ENCODE assay signal across 10 cellular contexts in the genomic region with DNA sequence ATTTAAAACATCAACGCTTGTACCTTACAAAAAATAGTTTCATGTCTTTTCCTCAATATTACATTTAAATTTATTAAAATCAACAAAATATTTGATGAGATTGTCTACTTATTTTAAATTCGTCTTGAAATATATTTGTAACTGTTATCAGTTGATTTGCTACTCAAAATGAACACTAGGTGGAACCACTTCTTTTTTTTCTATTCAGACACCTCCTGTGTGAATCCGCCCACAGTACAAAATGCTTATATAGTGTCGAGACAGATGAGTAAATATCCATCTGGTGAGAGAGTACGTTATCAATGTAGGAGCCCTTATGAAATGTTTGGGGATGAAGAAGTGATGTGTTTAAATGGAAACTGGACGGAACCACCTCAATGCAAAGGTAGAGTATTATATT. TPM values are rescaled to one million over a fixed set of nuclear protein-coding genes. Genes with fewer than 3 reads are reported as not detected.
DNase-seq lines count a peak whose midpoint lies in the region; ATAC-seq, FAIRE-seq and TF ChIP-seq lines count a peak whose summit lies in the region.
"Not testable (repeated sequence)": the region's sequence is repeated elsewhere in the genome, so short reads cannot be mapped to it uniquely, and the experiment has no call there.
"Had no signal": no experiment of that assay in that cellular context is flagged by ENCODE, and none has a peak within 500 bp of the region (broad histone marks: within the 10 kb centered on the region; RNA-seq: fewer than 3 reads in every experiment).

No MANE protein-coding gene starts in this region.

- not testable (repeated sequence) for H3K27me3 Mint-ChIP-seq in GM23338 (ENCODE audit: insufficient read depth, low read depth, poor library complexity)

- intact Hi-C loops in A673 (cut with micrococcal nuclease; ENCODE audit: unreplicated experiment) = not testable (repeated sequence)
- intact Hi-C loops in PC-3 (cut with micrococcal nuclease) = loop anchor here (5.0 kb wide), 1 partner anchor 149 kb away; no protein-coding TSS in a partner anchor

- not testable (repeated sequence) for H2AFZ ChIP-seq in GM23338; PC-3 (ENCODE audit: low read length)

- TF ChIP-seq CTCF in A673 (conservative IDR thresholded peaks at IDR 0.05; ENCODE audit: low read depth, low read length) = peak; percentile 54
- TF ChIP-seq CTCF in GM23338 (conservative IDR thresholded peaks at IDR 0.05; ENCODE audit: low read depth in 2 of 2) = peak; percentile 54 to 70
- TF ChIP-seq CTCF in PC-3 (conservative IDR thresholded peaks at IDR 0.05; ENCODE audit: low read depth, low read length); bronchial epithelial cell (IDR thresholded peaks at IDR 0.05; ENCODE audit: insufficient read depth, low read length, severe bottlenecking): not testable (repeated sequence)

- not testable (repeated sequence) for H3K79me2 ChIP-seq in GM23338 (replicated peaks; ENCODE audit: insufficient read depth); PC-3 (ENCODE audit: low read length)

- POLR2A ChIA-PET in A673 (lab: Charles Lee; ENCODE audit: low non-redundant PET); PC-3 (lab: Charles Lee; ENCODE audit: unreplicated experiment): not testable (repeated sequence)

- DNase-seq in A673 (ENCODE audit: low spot score) = peak; percentile 67
- DNase-seq in GM12891 (ENCODE audit: insufficient read length, low spot score) = not testable (repeated sequence)
- peak; percentile 64 for DNase-seq in GM23338 (ENCODE audit: low spot score)
- DNase-seq in NCI-H1694 treated with DMSO at 0.1 percent for 48 hours (lab: John Stamatoyannopoulos, UW) = peak; percentile 78
- DNase-seq in PC-3 = peak; percentile 54
- peak; percentile 37 for DNase-seq in bronchial epithelial cell (ENCODE audit: low read depth)
- peak; percentile 24 for DNase-seq in kidney glomerular epithelial cell (lab: John Stamatoyannopoulos, UW)

- TF ChIP-seq POLR2A in GM12891 (IDR thresholded peaks at IDR 0.05; ENCODE audit: low read depth, low read length) = not testable (repeated sequence)

- H3F3A ChIP-seq in GM23338 (replicated peaks; ENCODE audit: low read depth); PC-3 (ENCODE audit: low read length, unreplicated experiment): not testable (repeated sequence)

- H3K9ac ChIP-seq in PC-3 (ENCODE audit: low read length) = not testable (repeated sequence)

- H3K4me3 Mint-ChIP-seq in GM23338 = not testable (repeated sequence)

- CTCF ChIA-PET in A673 (lab: Charles Lee); PC-3 (lab: Charles Lee): not testable (repeated sequence)

- not testable (repeated sequence) for H3K27ac Mint-ChIP-seq in GM23338

- FAIRE-seq in GM12891 (lab: Jason Lieb, UNC) = peak; percentile 71
- FAIRE-seq in bronchial epithelial cell (lab: Jason Lieb, UNC) = not testable (repeated sequence)

- H3K4me2 ChIP-seq in GM23338; PC-3 (ENCODE audit: low read length): not testable (repeated sequence)

- H3K36me3 Mint-ChIP-seq in GM23338 (ENCODE audit: low read depth) = not testable (repeated sequence)

- H3K9me2 ChIP-seq in GM23338 (ENCODE audit: insufficient read depth); PC-3 (replicated peaks; ENCODE audit: low read length): not testable (repeated sequence)

- peaks cover 11% of the 10 kb centered on the region for H3K9me3 ChIP-seq in A673 (ENCODE audit: low read depth, low read length, poor library complexity, severe bottlenecking)
- H3K9me3 ChIP-seq in PC-3 (ENCODE audit: low read length) = not testable (repeated sequence)

- BruUV-seq in A673 (replicated peaks; lab: Mats Ljungman, UMichigan); PC-3 (replicated peaks; lab: Mats Ljungman, UMichigan): not testable (repeated sequence)

- not testable (repeated sequence) for H3K36me3 ChIP-seq in A673 (ENCODE audit: insufficient read depth, low read length, poor library complexity, severe bottlenecking); GM23338 (ENCODE audit: insufficient read depth); PC-3 (ENCODE audit: low read depth, low read length); bronchial epithelial cell (ENCODE audit: control insufficient read depth, insufficient read depth, low read length)

- H3K4me1 ChIP-seq in A673 (ENCODE audit: insufficient read depth, low read length, poor library complexity, severe bottlenecking); GM23338 (ENCODE audit: insufficient read depth); PC-3 (ENCODE audit: insufficient read depth, low read length): not testable (repeated sequence)

- not testable (repeated sequence) for H3K27ac ChIP-seq in A673 (ENCODE audit: low read depth, low read length, poor library complexity, severe bottlenecking); GM23338 (ENCODE audit: low read depth); PC-3 (ENCODE audit: low read length)

- not testable (repeated sequence) for H3K4me3 ChIP-seq in A673 (ENCODE audit: low read depth, low read length, poor library complexity, severe bottlenecking); GM23338; PC-3 (ENCODE audit: low read length); bronchial epithelial cell (ENCODE audit: low read depth, low read length)

- peak; percentile 40; the same call in 2 of the 3 replicates for ATAC-seq in GM23338
- ATAC-seq in HG03469 (IDR thresholded peaks at IDR 0.05; ENCODE audit: unreplicated experiment) = peak; percentile 95
- peak; percentile 65 for ATAC-seq in PC-3

- H3K27me3 ChIP-seq in A673 (replicated peaks; ENCODE audit: insufficient read depth, low read depth, low read length, poor library complexity); GM23338 (ENCODE audit: insufficient read depth); PC-3 (ENCODE audit: low read length); bronchial epithelial cell (ENCODE audit: control insufficient read depth, insufficient read depth, low read length): not testable (repeated sequence)

- H4K20me1 ChIP-seq in GM23338 (replicated peaks; ENCODE audit: insufficient read depth); PC-3 (ENCODE audit: low read length): not testable (repeated sequence)

- H3K9me3 Mint-ChIP-seq in GM23338 = peaks cover 20% of the 10 kb centered on the region

- H3K4me1 Mint-ChIP-seq in GM23338 = not testable (repeated sequence)

RNA-seq across cellular contexts. Expression of a gene that starts 31.4 kb away (rescaled TPM):
- total RNA-seq in A673 (2021) = not detected in 2 replicates
- not detected for polyA plus RNA-seq in GM12891 (2012; ENCODE audit: low read depth, missing spikeins)
- total RNA-seq in GM23338 (2014; rRNA removed; shearing (Covaris generic)) = 0.17 and 2.0 TPM in 2 replicates
- polyA plus RNA-seq in GM23338 (2016; fragmentation: Nextera tagmentation; extraction: Ambion mirVana) = 1.4 and 2.2 TPM in 2 replicates
- total RNA-seq in PC-3 (2014; rRNA removed) = not detected in 2 replicates
- not detected in 2 replicates for total RNA-seq in bronchial epithelial cell
- total RNA-seq: activated CD4-positive, alpha-beta T cell treated with anti-CD3 and anti-CD28 coated beads, Interleukin-2, amount 10 ng/mL, durations not matched to agents 24 days and 14 days; mucosa of descending colon had no signal

Comparison
In these comparisons a context has a peak if more than half of its experiments do, and no peak if none do; other contexts are left out.
1. ATAC-seq: peak in every context shown above with its lines; median percentile 95 in HG03469; 65 in PC-3; 40 in GM23338.